Comparison of ENCODE assay signal across 28 cellular contexts in genomic region chr11:65580031-65580692, GRCh38. TPM values are rescaled to one million over a fixed set of nuclear protein-coding genes. Genes with fewer than 3 reads are reported as not detected.
A peak's percentile ranks its signal among the peaks of the same experiment; 100 is the strongest.
DNase-seq lines count a peak whose midpoint lies in the region; ATAC-seq, FAIRE-seq and TF ChIP-seq lines count a peak whose summit lies in the region.
"Had no signal": no experiment of that assay in that cellular context is flagged by ENCODE, and none has a peak within 500 bp of the region (broad histone marks: within the 10 kb centered on the region; RNA-seq: fewer than 3 reads in every experiment).

No MANE protein-coding gene starts in this region.

- H3K4me1 Mint-ChIP-seq in CD14-positive monocyte = peaks cover 49% of the 10 kb centered on the region

- H2AFZ ChIP-seq in H1 (ENCODE audit: low read length) = no peak overlapping the region
- H2AFZ ChIP-seq: hepatocyte had no signal

- peaks cover 4% of the 10 kb centered on the region; the same call in 1 of the 2 replicates for H3K4me1 ChIP-seq in HEK293 (ENCODE audit: control insufficient read depth, insufficient read depth, low read length)
- peaks cover 4 to 19% (median 8%) of the 10 kb centered on the region in 4 experiments; a peak in 6 of 7 replicates for H3K4me1 ChIP-seq in H1 (replicated peaks in 1 of 4; ENCODE audit: control insufficient read depth in 3 of 4, insufficient read depth in 4 of 4, low read length in 3 of 4)
- H3K4me1 ChIP-seq in skeletal muscle tissue (ENCODE audit: control insufficient read depth in 3 of 3, insufficient read depth in 3 of 3, low read length in 3 of 3) = peaks cover 41 to 87% (median 72%) of the 10 kb centered on the region in 3 donors

- H3K4me2 ChIP-seq in H1 (ENCODE audit: insufficient read depth in 1 of 2, low read depth in 2 of 2, low read length in 2 of 2) = no peak overlapping the region
- H3K4me2 ChIP-seq: BLaER1, hepatocyte, smooth muscle cell had no signal

- H3K23ac ChIP-seq in H1 (ENCODE audit: insufficient read length) = no peak overlapping the region

- TF ChIP-seq CTCF in CD14-positive monocyte (IDR thresholded peaks at IDR 0.05) (no peak), HEK293 (tag by site-specific recombination; IDR thresholded peaks at IDR 0.05) (no peak), H1 (IDR thresholded peaks at IDR 0.05; ENCODE audit: control extremely low read depth in 1 of 3, insufficient read depth in 1 of 3, low read depth in 1 of 3, low read length in 3 of 3) (no peak)

- H3K14ac ChIP-seq in H1 (ENCODE audit: insufficient read length) = no peak overlapping the region

- H3K27me3 Mint-ChIP-seq in CD14-positive monocyte (ENCODE audit: low read depth in 3 of 3) = peaks cover 0 to 2% (median 0%) of the 10 kb centered on the region in 3 donors
- H3K27me3 Mint-ChIP-seq: activated naive CD4-positive, alpha-beta T cell treated with anti-CD3 and anti-CD28 coated beads, Interleukin-2, amount 10 ng/mL, durations not matched to agents 7 days and 5 days; stimulated activated naive CD8-positive, alpha-beta T cell treated with anti-CD3 and anti-CD28 coated beads, Interleukin-15, Interleukin-2, amounts not matched to agents 100 ng/mL and 50 ng/mL, for 24 hours had no signal

- no peak overlapping the region for H3K18ac ChIP-seq in H1 (ENCODE audit: extremely low read depth, low read length)

- DNase-seq in CD14-positive monocyte (ENCODE audit: low spot score) (no peak), H1 (ENCODE audit: low read depth in 1 of 2, low spot score in 2 of 2) (no peak), sciatic nerve (ENCODE audit: low spot score) (no peak), activated gamma-delta T cell treated with Interleukin-2 at 50 U/mL for 16 hours (no peak)
- DNase-seq: activated CD4-positive, alpha-beta T cell treated with anti-CD3 and anti-CD28 coated beads, Interleukin-2, amount 50 U/mL, for 1 hour; activated naive CD4-positive, alpha-beta T cell treated with anti-CD3 and anti-CD28 coated beads, Interleukin-2, amount 10 ng/mL, durations not matched to agents 7 days and 5 days; amygdala; DMS79; lower lobe of right lung; NCI-H1092; NCI-H1694 treated with DMSO at 0.1 percent for 48 hours; NCI-H446 treated with DMSO at 0.1 percent for 48 hours had no signal

- H3K79me2 ChIP-seq in H1 (ENCODE audit: control insufficient read depth in 1 of 2, insufficient read depth in 2 of 2, low read length in 2 of 2) = no peaks in the 10 kb centered on the region

- no peak overlapping the region for H2AK5ac ChIP-seq in H1 (ENCODE audit: low read depth, low read length)

- TF ChIP-seq RAD21 in H1 (IDR thresholded peaks at IDR 0.05 in 1 of 2, conservative IDR thresholded peaks at IDR 0.05 in 1 of 2; ENCODE audit: low read depth in 2 of 2, low read length in 2 of 2) = no peak

- ATAC-seq in sciatic nerve (no peak), GM21576 (IDR thresholded peaks at IDR 0.05; ENCODE audit: unreplicated experiment) (no peak)
- ATAC-seq: lower lobe of right lung, WTC11 had no signal

- peaks cover 9% of the 10 kb centered on the region; the same call in 1 of the 2 replicates for H3K23me2 ChIP-seq in H1 (ENCODE audit: low read depth, low read length)

- peaks cover 22 to 61% (median 48%) of the 10 kb centered on the region in 4 experiments for H3K27me3 ChIP-seq in H1 (replicated peaks in 1 of 4; ENCODE audit: control insufficient read depth in 3 of 4, extremely low read depth in 1 of 4, insufficient read depth in 3 of 4, low read length in 3 of 4)
- no peaks in the 10 kb centered on the region for H3K27me3 ChIP-seq in skeletal muscle tissue (ENCODE audit: control insufficient read depth in 3 of 3, insufficient read depth in 3 of 3, low read length in 3 of 3)
- H3K27me3 ChIP-seq: BLaER1, SJSA1, vagina had no signal

- H3K9me3 ChIP-seq in HEK293 (ENCODE audit: control insufficient read depth, insufficient read depth, low read depth, low read length) (no peaks in the 10 kb centered on the region), H1 (ENCODE audit: insufficient read depth in 2 of 2, low read depth in 1 of 2, low read length in 1 of 2) (no peaks in the 10 kb centered on the region), skeletal muscle tissue (ENCODE audit: control insufficient read depth in 3 of 3, low read length in 3 of 3) (no peaks in the 10 kb centered on the region)
- H3K9me3 ChIP-seq: BLaER1, lower lobe of right lung, SJSA1, vagina had no signal

- no peak overlapping the region for H3K4me3 Mint-ChIP-seq in CD14-positive monocyte
- H3K4me3 Mint-ChIP-seq: activated naive CD4-positive, alpha-beta T cell treated with anti-CD3 and anti-CD28 coated beads, Interleukin-2, amount 10 ng/mL, durations not matched to agents 7 days and 5 days; activated T-helper 1 cell treated with anti-CD3 and anti-CD28 coated beads, Interleukin-12 subunit alpha, Interleukin-12 subunit beta, Interleukin-2, Interleukin-4 antibody, amounts not matched to agents 30 ng/mL and 10 ng/mL and 1 ng/mL, durations not matched to agents 14 hours and 24 hours and 36 hours; nephron; stimulated activated naive CD8-positive, alpha-beta T cell treated with anti-CD3 and anti-CD28 coated beads, Interleukin-15, Interleukin-2, amounts not matched to agents 100 ng/mL and 50 ng/mL, for 24 hours; WTC11 had no signal

- no peak overlapping the region for H4K91ac ChIP-seq in H1 (replicated peaks; ENCODE audit: insufficient read length, low read length)

- H2BK120ac ChIP-seq in H1 (replicated peaks; ENCODE audit: low read depth, low read length) = no peak overlapping the region

- POLR2A ChIA-PET in HEK293 (lab: Yijun Ruan, JAX) = interaction anchor here (0.7 kb wide), 1 partner anchor 20 kb away, joined by 3 read pairs; no protein-coding TSS in a partner anchor
- POLR2A ChIA-PET in H1 (lab: Charles Lee; ENCODE audit: partially characterized antibody) = interaction anchor here (0.8 to 1.4 kb wide), 4 partner anchors 8 to 280 kb away, joined by 3 read pairs; partner anchors contain the start of genes FAM89B, KCNK7 and MUS81

- H3K9ac ChIP-seq in H1 (replicated peaks in 1 of 4; ENCODE audit: extremely low read depth in 1 of 4, low read depth in 3 of 4, low read length in 3 of 4) (no peak overlapping the region), skeletal muscle tissue (ENCODE audit: low read depth in 1 of 3, low read length in 3 of 3) (peak overlapping the region in 2 of 3 donors; percentile 34 to 63)

- H4K20me1 ChIP-seq in H1 (replicated peaks in 1 of 2; ENCODE audit: control insufficient read depth in 1 of 2, insufficient read depth in 2 of 2, low read length in 2 of 2) = peaks cover 0 to 5% of the 10 kb centered on the region in 2 experiments

- TF ChIP-seq POLR2A in H1 (IDR thresholded peaks at IDR 0.05; ENCODE audit: control extremely low read depth in 1 of 2, low read depth in 2 of 2, low read length in 2 of 2) = no peak

- H4K5ac ChIP-seq in H1 (ENCODE audit: insufficient read length, low read depth, low read length) = no peak overlapping the region

- no peak overlapping the region for H3K4ac ChIP-seq in H1 (replicated peaks; ENCODE audit: insufficient read length, low read depth, low read length)

- WGBS in H1 (ENCODE audit: extremely low coverage in 1 of 2, insufficient coverage in 1 of 2, insufficient read length in 1 of 2, insufficient replicate concordance in 2 of 2, low coverage in 1 of 2, low lambda C conversion rate in 2 of 2, missing lambda C conversion rate in 1 of 2), 2 experiments = 95% methylated on average over 19 of the region's 19 CpGs; no CpG with 5 or more reads in 1 of the 2 experiments

- no peak overlapping the region for H3K56ac ChIP-seq in H1 (replicated peaks; ENCODE audit: insufficient read length, low read depth, low read length)

- H3K27ac ChIP-seq in HEK293 (ENCODE audit: extremely low read depth, low read depth, low read length) (no peak overlapping the region), H1 (ENCODE audit: low read depth, low read length) (no peak overlapping the region), skeletal muscle tissue (ENCODE audit: low read depth, low read length) (peak overlapping the region; percentile 76)
- H3K27ac ChIP-seq: hepatocyte, lower lobe of right lung, SJSA1, vagina had no signal

- no peak overlapping the region for H2BK12ac ChIP-seq in H1 (ENCODE audit: low read depth, low read length)

- H3K9me3 Mint-ChIP-seq in CD14-positive monocyte = peaks cover 0 to 2% (median 0%) of the 10 kb centered on the region in 7 donors
- H3K9me3 Mint-ChIP-seq: activated naive CD4-positive, alpha-beta T cell treated with anti-CD3 and anti-CD28 coated beads, Interleukin-2, amount 10 ng/mL, durations not matched to agents 7 days and 5 days; activated T-helper 1 cell treated with anti-CD3 and anti-CD28 coated beads, Interleukin-12 subunit alpha, Interleukin-12 subunit beta, Interleukin-2, Interleukin-4 antibody, amounts not matched to agents 30 ng/mL and 10 ng/mL and 1 ng/mL, durations not matched to agents 14 hours and 24 hours and 36 hours; nephron; stimulated activated naive CD8-positive, alpha-beta T cell treated with anti-CD3 and anti-CD28 coated beads, Interleukin-15, Interleukin-2, amounts not matched to agents 100 ng/mL and 50 ng/mL, for 24 hours; WTC11 had no signal

- TF ChIP-seq EP300 in H1 (IDR thresholded peaks at IDR 0.05; ENCODE audit: borderline replicate concordance in 1 of 2, low read depth in 2 of 2, low read length in 2 of 2) = no peak

- no peak for FAIRE-seq in H1 (lab: Jason Lieb, UNC)
- FAIRE-seq: frontal cortex, G401.6 had no signal

- H2BK5ac ChIP-seq in H1 (ENCODE audit: low read depth, low read length) = no peak overlapping the region

- H3K4me3 ChIP-seq in HEK293 (ENCODE audit: low read depth, low read length) (no peak overlapping the region), H1 (ENCODE audit: extremely low read depth in 1 of 4, insufficient read depth in 2 of 4, low read depth in 3 of 4, low read length in 4 of 4) (no peak overlapping the region), skeletal muscle tissue (ENCODE audit: low read length in 3 of 3) (no peak overlapping the region)
- H3K4me3 ChIP-seq: BLaER1, hepatocyte, lower lobe of right lung, SJSA1, smooth muscle cell, vagina had no signal

- H3K36me3 ChIP-seq in HEK293 (ENCODE audit: control insufficient read depth in 2 of 2, insufficient read depth in 1 of 2, low read length in 2 of 2) = peaks cover 0 to 8% of the 10 kb centered on the region in 2 experiments; a peak in 1 of 3 replicates
- no peaks in the 10 kb centered on the region for H3K36me3 ChIP-seq in H1 (ENCODE audit: control insufficient read depth in 2 of 4, insufficient read depth in 4 of 4, low read length in 3 of 4)
- peaks cover 53 to 65% (median 60%) of the 10 kb centered on the region in 3 donors for H3K36me3 ChIP-seq in skeletal muscle tissue (ENCODE audit: control insufficient read depth in 3 of 3, insufficient read depth in 3 of 3, low read length in 3 of 3)

- no peak overlapping the region for H4K8ac ChIP-seq in H1 (ENCODE audit: extremely low read depth, insufficient read depth, low read length)

- H3K36me3 Mint-ChIP-seq in CD14-positive monocyte = peaks cover 58 to 69% of the 10 kb centered on the region in 2 donors
- H3K36me3 Mint-ChIP-seq: WTC11 had no signal

- 0 out of 2 replicates have a peak overlapping the region, but pooled peaks have one; percentile 72 for H2BK15ac ChIP-seq in H1 (ENCODE audit: low read length)

- H2BK20ac ChIP-seq in H1 (ENCODE audit: low read length) = no peak overlapping the region

- intact Hi-C loops in CD14-positive monocyte (cut with micrococcal nuclease) (no loop called here), sciatic nerve (cut with DNase I) (no loop called here)

- H3K79me1 ChIP-seq in H1 (ENCODE audit: low read depth, low read length) = no peaks in the 10 kb centered on the region

- CTCF ChIA-PET in HEK293 (lab: Yijun Ruan, JAX) = interaction anchor here (0.7 kb wide), 2 partner anchors 14 to 39 kb away, joined by 3 read pairs; no protein-coding TSS in a partner anchor
- CTCF ChIA-PET in H1 (lab: Charles Lee; ENCODE audit: partially characterized antibody) = interaction anchor here (1.5 to 14.5 kb wide), 5 partner anchors 8 to 39 kb away, joined by 5 to 162 read pairs (median 23); partner anchors contain the start of genes FAM89B and ZNRD2

- H3K27ac Mint-ChIP-seq in CD14-positive monocyte = peak overlapping the region in 5 of 7 donors; percentile 42 to 93 (median 76)
- H3K27ac Mint-ChIP-seq: activated T-helper 1 cell treated with anti-CD3 and anti-CD28 coated beads, Interleukin-12 subunit alpha, Interleukin-12 subunit beta, Interleukin-2, Interleukin-4 antibody, amounts not matched to agents 30 ng/mL and 10 ng/mL and 1 ng/mL, durations not matched to agents 14 hours and 24 hours and 36 hours; nephron; stimulated activated naive CD8-positive, alpha-beta T cell treated with anti-CD3 and anti-CD28 coated beads, Interleukin-15, Interleukin-2, amounts not matched to agents 100 ng/mL and 50 ng/mL, for 24 hours; WTC11 had no signal

RNA-seq across cellular contexts. Expression of gene EHBP1L1, which starts 4.3 kb away (rescaled TPM):
- polyA plus RNA-seq in CD14-positive monocyte (10 to 100 TPM; 29.6 to 42.6 TPM), H1 (2011; rRNA removed) (4.3 and 6.2 TPM in 2 replicates)
- total RNA-seq in H1 (2021; fragmentation: NEBNext Ultra II Directional; extraction: Animal tissue kit (Norgen Biotek cat#: 25700)) = 6.6 and 7.9 TPM in 2 replicates
- 7.3 TPM for polyA plus RNA-seq in H1 (2011; cell fraction: cytosol; rRNA removed)
- 21.8 TPM for polyA plus RNA-seq in H1 (2011; cell fraction: nucleus; rRNA removed)
- 4.6 to 6.7 TPM (median 5.1 TPM) in 4 replicates for polyA plus RNA-seq in H1 (2012, experiment 1 of 2)
- polyA plus RNA-seq in H1 (2012, experiment 2 of 2) = 1.2 TPM
- 6.2 TPM for polyA plus RNA-seq in H1 (2013, experiment 1 of 2)
- 5.6 TPM for polyA plus RNA-seq in H1 (2013, experiment 2 of 2)
- 1.8 and 1.9 TPM in 2 replicates for polyA minus RNA-seq in H1 (2011; rRNA and poly(A)+ RNA removed)
- polyA minus RNA-seq in H1 (2011; cell fraction: cytosol; rRNA and poly(A)+ RNA removed) = 3.4 TPM
- 3.8 TPM for polyA minus RNA-seq in H1 (2011; cell fraction: nucleus; rRNA and poly(A)+ RNA removed)
- total RNA-seq in skeletal muscle tissue (157 TPM), sciatic nerve (149 TPM)

RNA-seq across cellular contexts. Expression of gene FAM89B, which starts 7.8 kb away (rescaled TPM):
- polyA plus RNA-seq in CD14-positive monocyte = 100 to 1,000 TPM in 1 of 2 donors, 10 to 100 TPM in 1; 70.8 to 139 TPM
- total RNA-seq in H1 (2021; fragmentation: NEBNext Ultra II Directional; extraction: Animal tissue kit (Norgen Biotek cat#: 25700)) = 15.8 and 17.6 TPM in 2 replicates
- polyA plus RNA-seq in H1 (2011; rRNA removed) = 32.4 and 39.2 TPM in 2 replicates
- polyA plus RNA-seq in H1 (2011; cell fraction: cytosol; rRNA removed) = 21.2 TPM
- 30.1 TPM for polyA plus RNA-seq in H1 (2011; cell fraction: nucleus; rRNA removed)
- 11.0 to 14.3 TPM (median 11.7 TPM) in 4 replicates for polyA plus RNA-seq in H1 (2012, experiment 1 of 2)
- 14.5 TPM for polyA plus RNA-seq in H1 (2012, experiment 2 of 2)
- polyA plus RNA-seq in H1 (2013, experiment 1 of 2) = 16.9 TPM
- polyA plus RNA-seq in H1 (2013, experiment 2 of 2) = 17.1 TPM
- 5.8 and 6.0 TPM in 2 replicates for polyA minus RNA-seq in H1 (2011; rRNA and poly(A)+ RNA removed)
- 6.2 TPM for polyA minus RNA-seq in H1 (2011; cell fraction: cytosol; rRNA and poly(A)+ RNA removed)
- polyA minus RNA-seq in H1 (2011; cell fraction: nucleus; rRNA and poly(A)+ RNA removed) = 17.7 TPM
- 14.6 TPM for total RNA-seq in skeletal muscle tissue
- 44.1 TPM for total RNA-seq in sciatic nerve

RNA-seq across cellular contexts. Expression of gene ZNRD2, which starts 9.9 kb away (rescaled TPM):
- polyA plus RNA-seq in CD14-positive monocyte (10 to 100 TPM; 48.5 to 56.2 TPM), H1 (2011; rRNA removed) (125 and 148 TPM in 2 replicates)
- total RNA-seq in H1 (2021; fragmentation: NEBNext Ultra II Directional; extraction: Animal tissue kit (Norgen Biotek cat#: 25700)) = 53.4 and 56.1 TPM in 2 replicates
- polyA plus RNA-seq in H1 (2011; cell fraction: cytosol; rRNA removed) = 91.1 TPM
- 91.2 TPM for polyA plus RNA-seq in H1 (2011; cell fraction: nucleus; rRNA removed)
- polyA plus RNA-seq in H1 (2012, experiment 1 of 2) = 84.9 to 91.1 TPM (median 88.1 TPM) in 4 replicates
- 128 TPM for polyA plus RNA-seq in H1 (2012, experiment 2 of 2)
- 85.3 TPM for polyA plus RNA-seq in H1 (2013, experiment 1 of 2)
- polyA plus RNA-seq in H1 (2013, experiment 2 of 2) = 89.8 TPM
- 11.7 and 17.5 TPM in 2 replicates for polyA minus RNA-seq in H1 (2011; rRNA and poly(A)+ RNA removed)
- polyA minus RNA-seq in H1 (2011; cell fraction: cytosol; rRNA and poly(A)+ RNA removed) = 25.8 TPM
- 52.9 TPM for polyA minus RNA-seq in H1 (2011; cell fraction: nucleus; rRNA and poly(A)+ RNA removed)
- total RNA-seq in skeletal muscle tissue (23.0 TPM), sciatic nerve (23.7 TPM)

RNA-seq across cellular contexts. Expression of gene KCNK7, which starts 15.4 kb away (rescaled TPM):
- not detected for polyA plus RNA-seq in CD14-positive monocyte
- 0.42 and 1.0 TPM in 2 replicates for total RNA-seq in H1 (2021; fragmentation: NEBNext Ultra II Directional; extraction: Animal tissue kit (Norgen Biotek cat#: 25700))
- polyA plus RNA-seq in H1 (2011; rRNA removed) = 0.74 and 1.4 TPM in 2 replicates
- polyA plus RNA-seq in H1 (2011; cell fraction: cytosol; rRNA removed) = 0.71 TPM
- 1.4 TPM for polyA plus RNA-seq in H1 (2011; cell fraction: nucleus; rRNA removed)
- 0.32 to 1.1 TPM (median 0.65 TPM) in 3 of 4 replicates, not detected in the other for polyA plus RNA-seq in H1 (2012, experiment 1 of 2)
- polyA plus RNA-seq in H1 (2012, experiment 2 of 2) = not detected
- 0.18 TPM for polyA plus RNA-seq in H1 (2013, experiment 1 of 2)
- 0.24 TPM for polyA plus RNA-seq in H1 (2013, experiment 2 of 2)
- 0.19 and 0.71 TPM in 2 replicates for polyA minus RNA-seq in H1 (2011; rRNA and poly(A)+ RNA removed)
- not detected for polyA minus RNA-seq in H1 (2011; cell fraction: cytosol; rRNA and poly(A)+ RNA removed)
- polyA minus RNA-seq in H1 (2011; cell fraction: nucleus; rRNA and poly(A)+ RNA removed) = 1.1 TPM
- total RNA-seq in skeletal muscle tissue = not detected
- total RNA-seq in sciatic nerve = 1.5 TPM
- total RNA-seq: frontal cortex, hepatocyte, osteocyte, RPMI7951, smooth muscle cell had no signal
- polyA plus RNA-seq: smooth muscle cell had no signal

RNA-seq across cellular contexts. Expression of gene LTBP3, which starts 22.0 kb away (rescaled TPM):
- polyA plus RNA-seq in CD14-positive monocyte (1 to 10 TPM; 3.4 to 4.6 TPM), H1 (2011; rRNA removed) (17.8 and 25.2 TPM in 2 replicates)
- 12.8 and 15.3 TPM in 2 replicates for total RNA-seq in H1 (2021; fragmentation: NEBNext Ultra II Directional; extraction: Animal tissue kit (Norgen Biotek cat#: 25700))
- polyA plus RNA-seq in H1 (2011; cell fraction: cytosol; rRNA removed) = 16.0 TPM
- polyA plus RNA-seq in H1 (2011; cell fraction: nucleus; rRNA removed) = 71.4 TPM
- 7.7 to 16.8 TPM (median 14.8 TPM) in 4 replicates for polyA plus RNA-seq in H1 (2012, experiment 1 of 2)
- 7.9 TPM for polyA plus RNA-seq in H1 (2012, experiment 2 of 2)
- 19.0 TPM for polyA plus RNA-seq in H1 (2013, experiment 1 of 2)
- 16.9 TPM for polyA plus RNA-seq in H1 (2013, experiment 2 of 2)
- polyA minus RNA-seq in H1 (2011; rRNA and poly(A)+ RNA removed) = 2.7 and 4.8 TPM in 2 replicates
- polyA minus RNA-seq in H1 (2011; cell fraction: cytosol; rRNA and poly(A)+ RNA removed) = 10.1 TPM
- polyA minus RNA-seq in H1 (2011; cell fraction: nucleus; rRNA and poly(A)+ RNA removed) = 15.4 TPM
- total RNA-seq in skeletal muscle tissue (32.9 TPM), sciatic nerve (306 TPM)

Comparison
In these comparisons a context has a peak if more than half of its experiments do, and no peak if none do; other contexts are left out.
1. H3K9ac ChIP-seq: peak in skeletal muscle tissue (2 of 3); none in H1 (0 of 4).
2. RNA of gene EHBP1L1, which starts 4.3 kb away (total RNA-seq): 157 TPM in skeletal muscle tissue (single experiment) and 149 TPM in sciatic nerve (single experiment); 6.6 to 7.9 TPM in H1; every median in the first group is over 10 times any median in the second.